ENCODE assay signal across 26 cellular contexts in the genomic region with DNA sequence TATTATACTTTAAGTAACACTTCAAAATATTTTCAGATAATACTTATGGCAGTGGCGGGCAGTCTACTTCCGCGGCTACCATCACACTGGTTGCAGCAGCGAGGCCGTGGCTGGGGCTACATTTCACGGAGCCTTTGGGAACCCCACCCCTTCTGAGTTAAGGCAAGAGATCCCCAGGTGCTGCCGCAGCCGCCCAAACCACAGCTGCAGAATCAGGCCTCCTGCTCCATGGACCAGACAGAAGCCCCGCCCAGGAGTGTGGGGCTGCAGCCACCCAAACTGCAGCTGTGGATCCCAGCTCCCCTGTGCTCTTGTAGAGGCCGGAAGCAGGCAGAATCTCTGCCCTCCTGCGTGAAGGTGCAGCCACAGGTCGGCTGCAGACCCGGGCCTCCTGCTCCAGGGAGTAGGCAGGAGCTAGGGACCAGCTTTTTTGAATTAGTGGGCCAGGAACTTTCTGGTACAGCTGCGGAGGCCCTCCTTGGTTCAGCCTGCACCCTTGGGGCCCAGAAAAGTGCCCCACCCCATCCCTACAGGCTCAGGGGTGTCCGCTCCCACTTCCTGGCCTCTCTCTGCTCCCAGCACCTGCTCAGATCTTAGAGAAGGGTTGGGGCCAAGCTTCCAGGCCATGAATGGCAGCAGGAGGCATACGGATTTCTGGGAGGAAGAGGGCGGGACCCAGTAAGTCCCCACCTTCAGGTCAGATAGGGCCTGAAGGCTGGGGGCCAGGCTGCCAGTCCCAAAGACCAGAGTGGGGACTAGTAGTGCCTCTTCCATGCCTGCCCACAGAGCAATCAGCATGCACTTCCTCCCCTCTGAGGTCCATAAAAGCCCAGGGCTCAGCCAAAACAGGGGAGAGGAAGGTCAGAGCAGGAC.
"Had no signal": no experiment of that assay in that cellular context is flagged by ENCODE, and none has a peak within 500 bp of the region (broad histone marks: within the 10 kb centered on the region; RNA-seq: fewer than 3 reads in every experiment).

No MANE protein-coding gene starts in this region.

- ATAC-seq: activated CD4-positive, alpha-beta T cell treated with anti-CD3 and anti-CD28 coated beads for 36 hours; activated T-cell treated with anti-CD3 and anti-CD28 coated beads, Interleukin-2, amount 50 U/mL, for 72 hours; foreskin keratinocyte; heart left ventricle; left lung; SK-N-SH treated with all-trans-retinoic acid at 6 μM for 48 hours had no signal

- H3K36me3 ChIP-seq: breast epithelium, esophagus muscularis mucosa, heart left ventricle, left lung, ovary, prostate gland, transverse colon, vagina had no signal

- H3K27me3 Mint-ChIP-seq: activated CD4-positive, alpha-beta T cell treated with anti-CD3 and anti-CD28 coated beads for 36 hours; activated naive CD4-positive, alpha-beta T cell treated with anti-CD3 and anti-CD28 coated beads, Interleukin-2, amount 50 U/mL, for 24 hours had no signal

- H3K36me3 Mint-ChIP-seq: activated naive CD4-positive, alpha-beta T cell treated with anti-CD3 and anti-CD28 coated beads, Interleukin-2, amount 50 U/mL, for 24 hours; immature natural killer cell had no signal

- H3K4me1 Mint-ChIP-seq: activated CD4-positive, alpha-beta T cell treated with anti-CD3 and anti-CD28 coated beads for 36 hours; activated naive CD4-positive, alpha-beta T cell treated with anti-CD3 and anti-CD28 coated beads, Interleukin-2, amount 50 U/mL, for 24 hours; immature natural killer cell had no signal

- H3K9me3 ChIP-seq: breast epithelium, esophagus muscularis mucosa, ovary, prostate gland, vagina had no signal

- H3K4me3 ChIP-seq: breast epithelium, esophagus muscularis mucosa, heart left ventricle, left lung, lung, ovary, prostate gland, smooth muscle cell, transverse colon, vagina had no signal

- H3K9me3 Mint-ChIP-seq: nephron had no signal

- H3K4me1 ChIP-seq: breast epithelium, esophagus muscularis mucosa, foreskin keratinocyte, heart left ventricle, left lung, prostate gland, transverse colon, vagina had no signal

- H3K4me3 Mint-ChIP-seq: activated CD4-positive, alpha-beta T cell treated with anti-CD3 and anti-CD28 coated beads for 36 hours; activated naive CD4-positive, alpha-beta T cell treated with anti-CD3 and anti-CD28 coated beads, Interleukin-2, amount 50 U/mL, for 24 hours; activated T-cell treated with anti-CD3 and anti-CD28 coated beads, Interleukin-2, amount 50 U/mL, for 72 hours; immature natural killer cell; nephron had no signal

- H3K27me3 ChIP-seq: breast epithelium, esophagus muscularis mucosa, foreskin keratinocyte, heart left ventricle, left lung, ovary, transverse colon, vagina had no signal

- H3K27ac Mint-ChIP-seq: activated CD4-positive, alpha-beta T cell treated with anti-CD3 and anti-CD28 coated beads for 36 hours; activated naive CD4-positive, alpha-beta T cell treated with anti-CD3 and anti-CD28 coated beads, Interleukin-2, amount 50 U/mL, for 24 hours; activated T-cell treated with anti-CD3 and anti-CD28 coated beads, Interleukin-2, amount 50 U/mL, for 72 hours; immature natural killer cell; nephron had no signal

- H3K27ac ChIP-seq: breast epithelium, esophagus muscularis mucosa, foreskin keratinocyte, heart left ventricle, left lung, ovary, prostate gland, transverse colon, vagina had no signal

- DNase-seq: activated CD4-positive, alpha-beta T cell treated with anti-CD3 and anti-CD28 coated beads for 36 hours; activated CD4-positive, CD25-positive, alpha-beta regulatory T cell; activated effector memory CD4-positive, alpha-beta T cell treated with Interleukin-2 at 50 U/mL for 16 hours; activated T-cell treated with anti-CD3 and anti-CD28 coated beads for 4 hours; activated T-cell treated with anti-CD3 and anti-CD28 coated beads, Interleukin-2, amount 50 U/mL, for 72 hours; central memory CD4-positive, alpha-beta T cell; foreskin keratinocyte; heart left ventricle; hypothalamus; immature natural killer cell; retina; stimulated activated CD4-positive, alpha-beta T cell treated with anti-CD3 and anti-CD28 coated beads, Interleukin-15, amount 100 ng/mL, for 24 hours; stimulated activated CD4-positive, alpha-beta T cell treated with anti-CD3 and anti-CD28 coated beads, Interleukin-2, amount 100 ng/mL, for 24 hours; stimulated activated naive CD4-positive, alpha-beta T cell treated with Interleukin-2 at 50 U/mL for 16 hours; transverse colon had no signal
